In genomic region chr12:122243965-122244364, GRCh38 we compare ENCODE assay signal across 18 cellular contexts. TPM values are rescaled to one million over a fixed set of nuclear protein-coding genes. Genes with fewer than 3 reads are reported as not detected.
DNase-seq lines count a peak whose midpoint lies in the region; ATAC-seq and TF ChIP-seq lines count a peak whose summit lies in the region.
"Had no signal": no experiment of that assay in that cellular context is flagged by ENCODE, and none has a peak within 500 bp of the region (broad histone marks: within the 10 kb centered on the region; RNA-seq: fewer than 3 reads in every experiment).

No MANE protein-coding gene starts in this region.

- peak overlapping the region; percentile 93 for H3K27ac Mint-ChIP-seq in activated T-helper 2 cell treated with anti-CD3 and anti-CD28 coated beads, Interferon-gamma antibody, Interleukin-2, Interleukin-4, amounts not matched to agents 10 μg/mL and 5 μg/mL and 100 μg/mL, durations not matched to agents 14 hours and 24 hours and 36 hours
- H3K27ac Mint-ChIP-seq in naive thymus-derived CD4-positive, alpha-beta T cell = peak overlapping the region; percentile 71 to 94 (median 90)
- H3K27ac Mint-ChIP-seq: dendritic cell treated with granulocyte-macrophage colony-stimulating factor and Interleukin-4, amounts not matched to agents 40 ng/mL and 50 ng/mL, for 4 days had no signal

- no peaks in the 10 kb centered on the region for H3K27me3 Mint-ChIP-seq in activated T-cell treated with anti-CD3 and anti-CD28 coated beads, Interleukin-2, amount 50 U/mL, for 4 hours (ENCODE audit: low read depth)
- no peaks in the 10 kb centered on the region for H3K27me3 Mint-ChIP-seq in activated T-helper 2 cell treated with anti-CD3 and anti-CD28 coated beads, Interferon-gamma antibody, Interleukin-2, Interleukin-4, amounts not matched to agents 10 μg/mL and 5 μg/mL and 100 μg/mL, durations not matched to agents 14 hours and 24 hours and 36 hours (ENCODE audit: low read depth)
- H3K27me3 Mint-ChIP-seq in naive thymus-derived CD4-positive, alpha-beta T cell = no peaks in the 10 kb centered on the region
- H3K27me3 Mint-ChIP-seq: dendritic cell treated with granulocyte-macrophage colony-stimulating factor and Interleukin-4, amounts not matched to agents 40 ng/mL and 50 ng/mL, for 4 days had no signal

- peak overlapping the region; percentile 41 for H3K4me3 ChIP-seq in Jurkat, Clone E6-1 (ENCODE audit: low read length)
- peak overlapping the region; percentile 50 for H3K4me3 ChIP-seq in naive thymus-derived CD4-positive, alpha-beta T cell (ENCODE audit: low read length)
- H3K4me3 ChIP-seq: lung, sigmoid colon had no signal

- DNase-seq in activated T-cell treated with anti-CD3 and anti-CD28 coated beads, Interleukin-2, amount 50 U/mL, for 4 hours = no peak
- DNase-seq in activated T-cell treated with anti-CD3 and anti-CD28 coated beads for 4 hours (no peak), NCI-H146 (lab: John Stamatoyannopoulos, UW) (no peak), HEK293T (ENCODE audit: extremely low spot score) (no peak)
- peak; percentile 48 for DNase-seq in Jurkat, Clone E6-1 (ENCODE audit: low read depth, low spot score)
- no peak for DNase-seq in activated T-helper 2 cell treated with anti-CD3 and anti-CD28 coated beads, Interferon-gamma antibody, Interleukin-2, Interleukin-4, amounts not matched to agents 10 μg/mL and 5 μg/mL and 100 μg/mL, durations not matched to agents 14 hours and 24 hours and 36 hours (ENCODE audit: low spot score)
- DNase-seq in naive thymus-derived CD4-positive, alpha-beta T cell = no peak
- DNase-seq: ACHN, H7, NCI-H1436, NCI-H526, sigmoid colon had no signal

- ATAC-seq in activated T-cell treated with anti-CD3 and anti-CD28 coated beads, Interleukin-2, amount 50 U/mL, for 4 hours = no peak
- ATAC-seq in naive thymus-derived CD4-positive, alpha-beta T cell = peak; percentile 46
- ATAC-seq in GM19395 (IDR thresholded peaks at IDR 0.05; ENCODE audit: unreplicated experiment) = no peak

- no peaks in the 10 kb centered on the region for H3K9me3 Mint-ChIP-seq in activated T-cell treated with anti-CD3 and anti-CD28 coated beads, Interleukin-2, amount 50 U/mL, for 4 hours
- H3K9me3 Mint-ChIP-seq in activated T-helper 2 cell treated with anti-CD3 and anti-CD28 coated beads, Interferon-gamma antibody, Interleukin-2, Interleukin-4, amounts not matched to agents 10 μg/mL and 5 μg/mL and 100 μg/mL, durations not matched to agents 14 hours and 24 hours and 36 hours = no peaks in the 10 kb centered on the region
- no peaks in the 10 kb centered on the region for H3K9me3 Mint-ChIP-seq in naive thymus-derived CD4-positive, alpha-beta T cell
- H3K9me3 Mint-ChIP-seq: dendritic cell treated with granulocyte-macrophage colony-stimulating factor and Interleukin-4, amounts not matched to agents 40 ng/mL and 50 ng/mL, for 4 days had no signal

- H3K4me1 ChIP-seq in naive thymus-derived CD4-positive, alpha-beta T cell (ENCODE audit: control insufficient read depth in 2 of 2, insufficient read depth in 2 of 2, low read length in 2 of 2) = peaks cover 19 to 28% of the 10 kb centered on the region in 2 donors
- H3K4me1 ChIP-seq: parathyroid adenoma, sigmoid colon had no signal

- peaks cover 20% of the 10 kb centered on the region for H3K36me3 Mint-ChIP-seq in activated T-cell treated with anti-CD3 and anti-CD28 coated beads, Interleukin-2, amount 50 U/mL, for 4 hours (ENCODE audit: insufficient read depth)
- H3K36me3 Mint-ChIP-seq in activated T-helper 2 cell treated with anti-CD3 and anti-CD28 coated beads, Interferon-gamma antibody, Interleukin-2, Interleukin-4, amounts not matched to agents 10 μg/mL and 5 μg/mL and 100 μg/mL, durations not matched to agents 14 hours and 24 hours and 36 hours (ENCODE audit: low read depth) = peaks cover 24% of the 10 kb centered on the region
- H3K36me3 Mint-ChIP-seq in naive thymus-derived CD4-positive, alpha-beta T cell = peaks cover 3 to 30% (median 12%) of the 10 kb centered on the region in 5 donors

- CTCF ChIA-PET in naive thymus-derived CD4-positive, alpha-beta T cell (lab: Charles Lee) = interaction anchor here (0.6 to 1.1 kb wide), 3 partner anchors 18 to 551 kb away, joined by 3 to 4 read pairs (median 3); partner anchors contain the start of gene VPS33A
- CTCF ChIA-PET in HEK293T (lab: Yijun Ruan, JAX) = no interaction called here

- POLR2A ChIA-PET in naive thymus-derived CD4-positive, alpha-beta T cell (lab: Charles Lee) = interaction anchor here (0.7 to 3.2 kb wide), 7 partner anchors 10 to 645 kb away, joined by 3 to 29 read pairs (median 6); partner anchors contain the start of genes DIABLO, PSMD9 and VPS33A
- POLR2A ChIA-PET in HEK293T (lab: Yijun Ruan, JAX) = no interaction called here

- peaks cover 33% of the 10 kb centered on the region for H3K4me1 Mint-ChIP-seq in activated T-cell treated with anti-CD3 and anti-CD28 coated beads, Interleukin-2, amount 50 U/mL, for 4 hours (ENCODE audit: low read depth)
- H3K4me1 Mint-ChIP-seq in activated T-helper 2 cell treated with anti-CD3 and anti-CD28 coated beads, Interferon-gamma antibody, Interleukin-2, Interleukin-4, amounts not matched to agents 10 μg/mL and 5 μg/mL and 100 μg/mL, durations not matched to agents 14 hours and 24 hours and 36 hours (ENCODE audit: low read depth) = peaks cover 18% of the 10 kb centered on the region
- peaks cover 8 to 31% (median 27%) of the 10 kb centered on the region in 7 donors for H3K4me1 Mint-ChIP-seq in naive thymus-derived CD4-positive, alpha-beta T cell

- H3K27ac ChIP-seq in naive thymus-derived CD4-positive, alpha-beta T cell (ENCODE audit: low read depth, low read length) = peak overlapping the region; percentile 58
- H3K27ac ChIP-seq: C4-2B, parathyroid adenoma, sigmoid colon had no signal

- no peaks in the 10 kb centered on the region for H3K27me3 ChIP-seq in naive thymus-derived CD4-positive, alpha-beta T cell (ENCODE audit: control insufficient read depth in 2 of 2, insufficient read depth in 2 of 2, low read length in 2 of 2)
- H3K27me3 ChIP-seq: sigmoid colon had no signal

- peaks cover under 1 to 39% (median 2%) of the 10 kb centered on the region in 3 experiments for H3K36me3 ChIP-seq in naive thymus-derived CD4-positive, alpha-beta T cell (ENCODE audit: control insufficient read depth in 2 of 3, insufficient read depth in 3 of 3, low read length in 3 of 3)

- H3K4me3 Mint-ChIP-seq in activated T-cell treated with anti-CD3 and anti-CD28 coated beads, Interleukin-2, amount 50 U/mL, for 4 hours = peak overlapping the region; percentile 71
- peak overlapping the region; percentile 75 for H3K4me3 Mint-ChIP-seq in activated T-helper 2 cell treated with anti-CD3 and anti-CD28 coated beads, Interferon-gamma antibody, Interleukin-2, Interleukin-4, amounts not matched to agents 10 μg/mL and 5 μg/mL and 100 μg/mL, durations not matched to agents 14 hours and 24 hours and 36 hours (ENCODE audit: low read depth)
- H3K4me3 Mint-ChIP-seq in naive thymus-derived CD4-positive, alpha-beta T cell = peak overlapping the region; percentile 76 to 87 (median 82)
- H3K4me3 Mint-ChIP-seq: dendritic cell treated with granulocyte-macrophage colony-stimulating factor and Interleukin-4, amounts not matched to agents 40 ng/mL and 50 ng/mL, for 4 days had no signal

- no peaks in the 10 kb centered on the region for H3K9me3 ChIP-seq in naive thymus-derived CD4-positive, alpha-beta T cell (ENCODE audit: control insufficient read depth in 2 of 3, low read length in 3 of 3)
- H3K9me3 ChIP-seq: sigmoid colon had no signal

- intact Hi-C loops in activated T-helper 2 cell treated with anti-CD3 and anti-CD28 coated beads, Interferon-gamma antibody, Interleukin-2, Interleukin-4, amounts not matched to agents 10 μg/mL and 5 μg/mL and 100 μg/mL, durations not matched to agents 14 hours and 24 hours and 36 hours (cut with micrococcal nuclease) = loop anchor here (2.0 kb wide), 2 partner anchors 17 to 23 kb away; partner anchors contain the start of genes DIABLO and VPS33A
- intact Hi-C loops in naive thymus-derived CD4-positive, alpha-beta T cell (cut with micrococcal nuclease) = loop anchor here (1.0 to 2.0 kb wide), 3 partner anchors 18 to 23 kb away; partner anchors contain the start of genes DIABLO (in 2 of the 2) and VPS33A (in 2 of the 2)

TF ChIP-seq in HEK293T, 16 proteins besides CTCF, POLR2A, EP300 and RAD21 (continues in another document):
- TF ChIP-seq FOXK2 (IDR thresholded peaks at IDR 0.05) = no peak
- no peak for TF ChIP-seq BHLHE40 (IDR thresholded peaks at IDR 0.05; ENCODE audit: borderline replicate concordance)
- no peak for TF ChIP-seq CTBP1 (IDR thresholded peaks at IDR 0.05; ENCODE audit: borderline replicate concordance)

RNA-seq across cellular contexts. Expression of gene DIABLO, which starts 18.1 kb away (rescaled TPM):
- total RNA-seq in activated T-cell treated with anti-CD3 and anti-CD28 coated beads, Interleukin-2, amount 50 U/mL, for 4 hours = 10 to 100 TPM; 66.4 to 75.3 (median 72.5) TPM
- polyA plus RNA-seq in Jurkat, Clone E6-1 (2012; ENCODE audit: insufficient read depth, insufficient read length) = 84.2 TPM
- 54.7 and 56.5 TPM in 2 replicates for total RNA-seq in activated T-helper 2 cell treated with anti-CD3 and anti-CD28 coated beads, Interferon-gamma antibody, Interleukin-2, Interleukin-4, amounts not matched to agents 10 μg/mL and 5 μg/mL and 100 μg/mL, durations not matched to agents 14 hours and 24 hours and 36 hours
- 10 to 100 TPM; 41.3 to 94.1 (median 50.1) TPM for total RNA-seq in naive thymus-derived CD4-positive, alpha-beta T cell
- 10 to 100 TPM; 58.3 to 68.3 TPM for polyA plus RNA-seq in naive thymus-derived CD4-positive, alpha-beta T cell

RNA-seq across cellular contexts. Expression of gene VPS33A, which starts 22.3 kb away (rescaled TPM):
- total RNA-seq in activated T-cell treated with anti-CD3 and anti-CD28 coated beads, Interleukin-2, amount 50 U/mL, for 4 hours = 10 to 100 TPM; 31.4 to 35.6 (median 32.3) TPM
- polyA plus RNA-seq in Jurkat, Clone E6-1 (2012; ENCODE audit: insufficient read depth, insufficient read length) = 30.2 TPM
- total RNA-seq in activated T-helper 2 cell treated with anti-CD3 and anti-CD28 coated beads, Interferon-gamma antibody, Interleukin-2, Interleukin-4, amounts not matched to agents 10 μg/mL and 5 μg/mL and 100 μg/mL, durations not matched to agents 14 hours and 24 hours and 36 hours = 25.3 and 26.8 TPM in 2 replicates
- 10 to 100 TPM; 19.9 to 34.5 (median 31.4) TPM for total RNA-seq in naive thymus-derived CD4-positive, alpha-beta T cell
- 10 to 100 TPM; 18.0 to 28.3 TPM for polyA plus RNA-seq in naive thymus-derived CD4-positive, alpha-beta T cell

RNA-seq across cellular contexts. Expression of gene B3GNT4, which starts 40.5 kb away (rescaled TPM):
- total RNA-seq in activated T-cell treated with anti-CD3 and anti-CD28 coated beads, Interleukin-2, amount 50 U/mL, for 4 hours = under 1 TPM; 0.16 to 0.43 (median 0.19) TPM
- polyA plus RNA-seq in Jurkat, Clone E6-1 (2012; ENCODE audit: insufficient read depth, insufficient read length) = 3.4 TPM
- total RNA-seq in activated T-helper 2 cell treated with anti-CD3 and anti-CD28 coated beads, Interferon-gamma antibody, Interleukin-2, Interleukin-4, amounts not matched to agents 10 μg/mL and 5 μg/mL and 100 μg/mL, durations not matched to agents 14 hours and 24 hours and 36 hours = 1.0 and 1.6 TPM in 2 replicates
- 1 to 10 TPM in 1 of 5 experiments, under 1 TPM in 2, not detected in 2; 0.54 to 1.1 (median 0.70) TPM for total RNA-seq in naive thymus-derived CD4-positive, alpha-beta T cell
- polyA plus RNA-seq in naive thymus-derived CD4-positive, alpha-beta T cell = under 1 TPM; 0.15 to 0.34 TPM
- total RNA-seq: myocyte had no signal
